8 cellular contexts compared by ENCODE assay signal in the genomic region with DNA sequence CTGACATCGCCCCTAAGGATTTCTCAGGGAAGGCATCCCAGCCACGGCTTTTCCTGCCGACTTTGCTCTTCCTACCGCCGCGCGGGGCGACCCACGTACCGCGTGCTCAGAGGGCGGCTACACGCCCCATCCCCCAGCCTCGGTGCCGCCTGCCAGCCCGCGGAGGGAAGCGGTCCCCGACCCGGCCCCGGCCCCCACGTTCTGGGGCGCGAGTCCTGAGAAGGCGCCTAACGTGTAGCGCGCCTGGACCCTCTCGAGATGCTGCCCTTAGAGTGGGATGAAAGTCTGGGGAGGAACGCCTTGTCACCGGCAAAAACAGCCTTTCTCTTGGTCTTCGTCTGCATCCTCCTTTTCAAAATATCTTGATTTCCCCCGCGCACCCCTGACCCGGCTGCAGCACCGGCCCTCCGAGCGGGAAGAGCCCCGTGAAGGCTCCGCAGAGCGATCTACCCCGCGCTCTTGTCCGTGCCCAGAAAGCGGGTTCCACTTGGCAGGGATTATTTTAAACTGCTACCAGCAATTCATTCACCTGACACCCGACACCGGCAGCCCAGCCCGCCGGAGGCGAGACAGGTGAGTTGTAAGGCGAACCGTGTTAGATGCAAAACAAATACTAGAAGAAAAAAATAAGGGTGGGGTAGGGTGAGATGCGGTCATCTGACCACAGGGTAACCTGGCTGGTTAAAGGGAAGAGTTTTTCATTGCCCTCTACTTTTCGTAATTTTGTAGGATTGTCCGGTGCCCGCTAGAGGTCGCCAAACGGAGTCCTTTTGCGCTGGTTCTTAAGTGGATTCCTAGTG. TPM values are rescaled to one million over a fixed set of nuclear protein-coding genes. Genes with fewer than 3 reads are reported as not detected.
DNase-seq lines count a peak whose midpoint lies in the region; ATAC-seq and TF ChIP-seq lines count a peak whose summit lies in the region.

No MANE protein-coding gene starts in this region.

- H3K4me3 ChIP-seq in AG10803 (ENCODE audit: low read length) (peak overlapping the region; percentile 49), liver (ENCODE audit: low read depth in 1 of 3, low read length in 3 of 3) (peak overlapping the region; percentile 30 to 70 (median 64))

- H3K9ac ChIP-seq in liver (ENCODE audit: low read depth in 1 of 2, low read length in 2 of 2), result no peak overlapping the region

- H3K27me3 ChIP-seq in liver (ENCODE audit: control insufficient read depth in 4 of 4, insufficient read depth in 4 of 4, low read length in 3 of 4), result peaks cover 0 to 11% (median 5%) of the 10 kb centered on the region in 4 donors

- peak; percentile 62 for ATAC-seq in GM18909 (IDR thresholded peaks at IDR 0.05; ENCODE audit: poor library complexity, unreplicated experiment)
- ATAC-seq in HG03457 (IDR thresholded peaks at IDR 0.05; ENCODE audit: unreplicated experiment), result peak; percentile 58

- no peak overlapping the region for H3K27ac ChIP-seq in liver (ENCODE audit: low read depth in 1 of 2, low read length in 2 of 2)

- peaks cover 0 to 9% (median 4%) of the 10 kb centered on the region in 4 donors for H3K9me3 ChIP-seq in liver (ENCODE audit: control insufficient read depth in 4 of 4, low read length in 3 of 4)

- WGBS in liver, result 1% methylated on average over 59 of the region's 59 CpGs

- peaks cover 0 to 1% (median 0%) of the 10 kb centered on the region in 4 donors for H3K36me3 ChIP-seq in liver (ENCODE audit: control insufficient read depth in 4 of 4, insufficient read depth in 3 of 4, low read depth in 1 of 4, low read length in 3 of 4)

- TF ChIP-seq RAD21 in liver (IDR thresholded peaks at IDR 0.05), result peak; percentile 77 to 81

- peaks cover 7 to 19% (median 14%) of the 10 kb centered on the region in 4 donors for H3K4me1 ChIP-seq in liver (ENCODE audit: control insufficient read depth in 4 of 4, insufficient read depth in 4 of 4, low read length in 3 of 4)

- DNase-seq in AG10803 (ENCODE audit: low read depth), result peak; percentile 67
- peak; percentile 80 for DNase-seq in NCI-H510A (lab: John Stamatoyannopoulos, UW)
- DNase-seq in activated CD4-positive, alpha-beta T cell treated with anti-CD3 and anti-CD28 coated beads for 48 hours, result peak; percentile 84
- peak; percentile 51 to 79 for DNase-seq in dermis microvascular lymphatic vessel endothelial cell (ENCODE audit: low read depth in 2 of 2)
- DNase-seq in stimulated activated CD4-positive, alpha-beta T cell treated with anti-CD3 and anti-CD28 coated beads, Interleukin-4, amount 100 ng/mL, for 24 hours, result peak; percentile 78

- TF ChIP-seq CTCF in AG10803 (conservative IDR thresholded peaks at IDR 0.05; ENCODE audit: low read length), result peak; percentile 93
- peak; percentile 71 for TF ChIP-seq CTCF in liver (IDR thresholded peaks at IDR 0.05; ENCODE audit: low read depth, low read length, missing input control)

TF ChIP-seq in liver, 16 proteins besides CTCF, POLR2A, EP300 and RAD21:
- TF ChIP-seq NR2F2 (IDR thresholded peaks at IDR 0.05) (no peak), HNF4G (IDR thresholded peaks at IDR 0.05) (no peak), GABPA (IDR thresholded peaks at IDR 0.05 in 1 of 2, conservative IDR thresholded peaks at IDR 0.05 in 1 of 2) (no peak), TAF1 (conservative IDR thresholded peaks at IDR 0.05) (no peak), EGR1 (IDR thresholded peaks at IDR 0.05; ENCODE audit: low read depth in 2 of 2) (no peak), SP1 (IDR thresholded peaks at IDR 0.05) (no peak), RXRA (IDR thresholded peaks at IDR 0.05) (no peak), FOXA1 (IDR thresholded peaks at IDR 0.05) (no peak), HNF4A (conservative IDR thresholded peaks at IDR 0.05) (no peak), JUND (IDR thresholded peaks at IDR 0.05) (no peak), FOXA2 (IDR thresholded peaks at IDR 0.05) (no peak), ZBTB33 (IDR thresholded peaks at IDR 0.05) (no peak)
- TF ChIP-seq, protein P1, sequence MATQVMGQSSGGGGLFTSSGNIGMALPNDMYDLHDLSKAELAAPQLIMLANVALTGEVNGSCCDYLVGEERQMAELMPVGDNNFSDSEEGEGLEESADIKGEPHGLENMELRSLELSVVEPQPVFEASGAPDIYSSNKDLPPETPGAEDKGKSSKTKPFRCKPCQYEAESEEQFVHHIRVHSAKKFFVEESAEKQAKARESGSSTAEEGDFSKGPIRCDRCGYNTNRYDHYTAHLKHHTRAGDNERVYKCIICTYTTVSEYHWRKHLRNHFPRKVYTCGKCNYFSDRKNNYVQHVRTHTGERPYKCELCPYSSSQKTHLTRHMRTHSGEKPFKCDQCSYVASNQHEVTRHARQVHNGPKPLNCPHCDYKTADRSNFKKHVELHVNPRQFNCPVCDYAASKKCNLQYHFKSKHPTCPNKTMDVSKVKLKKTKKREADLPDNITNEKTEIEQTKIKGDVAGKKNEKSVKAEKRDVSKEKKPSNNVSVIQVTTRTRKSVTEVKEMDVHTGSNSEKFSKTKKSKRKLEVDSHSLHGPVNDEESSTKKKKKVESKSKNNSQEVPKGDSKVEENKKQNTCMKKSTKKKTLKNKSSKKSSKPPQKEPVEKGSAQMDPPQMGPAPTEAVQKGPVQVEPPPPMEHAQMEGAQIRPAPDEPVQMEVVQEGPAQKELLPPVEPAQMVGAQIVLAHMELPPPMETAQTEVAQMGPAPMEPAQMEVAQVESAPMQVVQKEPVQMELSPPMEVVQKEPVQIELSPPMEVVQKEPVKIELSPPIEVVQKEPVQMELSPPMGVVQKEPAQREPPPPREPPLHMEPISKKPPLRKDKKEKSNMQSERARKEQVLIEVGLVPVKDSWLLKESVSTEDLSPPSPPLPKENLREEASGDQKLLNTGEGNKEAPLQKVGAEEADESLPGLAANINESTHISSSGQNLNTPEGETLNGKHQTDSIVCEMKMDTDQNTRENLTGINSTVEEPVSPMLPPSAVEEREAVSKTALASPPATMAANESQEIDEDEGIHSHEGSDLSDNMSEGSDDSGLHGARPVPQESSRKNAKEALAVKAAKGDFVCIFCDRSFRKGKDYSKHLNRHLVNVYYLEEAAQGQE (IDR thresholded peaks at IDR 0.05), result no peak
- TF ChIP-seq, protein P2, sequence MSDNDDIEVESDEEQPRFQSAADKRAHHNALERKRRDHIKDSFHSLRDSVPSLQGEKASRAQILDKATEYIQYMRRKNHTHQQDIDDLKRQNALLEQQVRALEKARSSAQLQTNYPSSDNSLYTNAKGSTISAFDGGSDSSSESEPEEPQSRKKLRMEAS (IDR thresholded peaks at IDR 0.05), result no peak
- TF ChIP-seq, protein P3, sequence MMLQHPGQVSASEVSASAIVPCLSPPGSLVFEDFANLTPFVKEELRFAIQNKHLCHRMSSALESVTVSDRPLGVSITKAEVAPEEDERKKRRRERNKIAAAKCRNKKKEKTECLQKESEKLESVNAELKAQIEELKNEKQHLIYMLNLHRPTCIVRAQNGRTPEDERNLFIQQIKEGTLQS (IDR thresholded peaks at IDR 0.05), result no peak

RNA-seq across cellular contexts. Expression of gene KCNG3, which starts 0.9 kb away (rescaled TPM):
- not detected in 2 replicates for total RNA-seq in dermis microvascular lymphatic vessel endothelial cell
- total RNA-seq in liver, result not detected
- polyA plus RNA-seq in liver, result not detected
